Comparison of ENCODE assay signal across 20 cellular contexts in the genomic region with DNA sequence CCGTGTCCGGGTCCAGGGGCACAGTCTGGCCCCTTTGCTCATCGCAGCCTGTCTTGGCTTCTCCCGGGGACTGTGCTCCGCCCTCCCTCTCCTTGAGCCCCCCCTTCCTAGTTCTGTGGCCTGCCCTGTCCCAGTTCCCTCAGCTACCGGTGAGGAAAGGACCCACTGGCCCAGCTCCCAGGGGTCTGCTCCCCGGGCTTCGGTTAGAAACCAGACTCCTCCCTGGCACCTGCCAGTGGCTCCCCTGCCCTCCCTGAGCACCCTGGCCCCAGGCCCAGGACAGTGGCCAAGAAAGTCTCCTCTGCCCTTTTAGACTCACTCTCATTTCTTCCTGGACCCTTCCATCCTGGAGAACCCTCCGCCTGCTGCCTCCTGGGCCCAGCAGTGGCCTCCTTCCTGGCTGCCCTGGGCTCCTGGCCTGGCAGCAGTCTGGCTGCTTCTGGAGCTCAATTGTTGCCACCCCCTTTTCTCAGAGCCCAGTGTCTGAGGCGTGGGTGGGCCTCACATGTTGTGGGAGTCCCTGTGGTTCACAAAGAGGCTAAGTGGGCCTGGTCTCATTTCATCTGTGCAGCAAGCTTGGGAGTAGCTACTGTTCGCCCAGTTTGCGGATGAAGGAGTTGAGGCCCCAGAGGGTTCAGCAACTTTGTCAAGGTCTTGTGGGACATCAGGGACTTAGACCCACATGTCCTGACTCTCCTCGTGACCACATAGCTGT. TPM values are rescaled to one million over a fixed set of nuclear protein-coding genes. Genes with fewer than 3 reads are reported as not detected.
DNase-seq lines count a peak whose midpoint lies in the region; ATAC-seq, FAIRE-seq and TF ChIP-seq lines count a peak whose summit lies in the region.
"Had no signal": no experiment of that assay in that cellular context is flagged by ENCODE, and none has a peak within 500 bp of the region (broad histone marks: within the 10 kb centered on the region; RNA-seq: fewer than 3 reads in every experiment).

No MANE protein-coding gene starts in this region.

- no peaks in the 10 kb centered on the region for H3K27me3 Mint-ChIP-seq in nephron (ENCODE audit: low read depth)
- H3K27me3 Mint-ChIP-seq: naive B cell, T-cell, type B pancreatic cell had no signal

- H3K4me3 ChIP-seq in NT2/D1 (ENCODE audit: insufficient read length, low read depth) (no peak overlapping the region), gastroesophageal sphincter (no peak overlapping the region), thyroid gland (replicated peaks in 1 of 3) (no peak overlapping the region)

- peak overlapping the region; percentile 89 to 98 (median 98) for H3K27ac Mint-ChIP-seq in nephron
- H3K27ac Mint-ChIP-seq: T-cell had no signal

- no peaks in the 10 kb centered on the region for H3K36me3 Mint-ChIP-seq in nephron (ENCODE audit: low read depth)
- H3K36me3 Mint-ChIP-seq: naive B cell had no signal

- intact Hi-C loops in thyroid gland (cut with DNase I): no loop called here

- no peak for TF ChIP-seq POLR2A in gastroesophageal sphincter (IDR thresholded peaks at IDR 0.05)
- no peak for TF ChIP-seq POLR2A in thyroid gland (IDR thresholded peaks at IDR 0.05)

- FAIRE-seq in frontal cortex (lab: Jason Lieb, UNC): no peak
- FAIRE-seq: GM12891, RCC 7860 had no signal

- H3K4me3 Mint-ChIP-seq in nephron: peak overlapping the region; percentile 52 to 58 (median 54)
- H3K4me3 Mint-ChIP-seq: naive B cell, T-cell, type B pancreatic cell had no signal

- H3K4me1 ChIP-seq in NT2/D1 (ENCODE audit: insufficient read depth, insufficient read length): peaks cover 26% of the 10 kb centered on the region
- H3K4me1 ChIP-seq in gastroesophageal sphincter: peaks cover 7 to 99% (median 52%) of the 10 kb centered on the region in 3 donors
- peaks cover 60 to 66% of the 10 kb centered on the region in 2 donors for H3K4me1 ChIP-seq in thyroid gland

- H3K27ac ChIP-seq in gastroesophageal sphincter (peak overlapping the region; percentile 63 to 89 (median 84)), thyroid gland (peak overlapping the region; percentile 18 to 75 (median 62))
- H3K27ac ChIP-seq: WERI-Rb-1 had no signal

- WGBS in gastroesophageal sphincter (ENCODE audit: low coverage in 1 of 2), 2 donors: 30% methylated on average over 8 of the region's 13 CpGs; no CpG with 5 or more reads in 1 of the 2 donors
- WGBS in thyroid gland, 2 donors: 45 to 61% methylated on average over 12 of the region's 13 CpGs

- H3K27me3 ChIP-seq in NT2/D1 (ENCODE audit: insufficient read depth, insufficient read length) (no peaks in the 10 kb centered on the region), gastroesophageal sphincter (no peaks in the 10 kb centered on the region), thyroid gland (no peaks in the 10 kb centered on the region)

- no peaks in the 10 kb centered on the region for H3K9me3 Mint-ChIP-seq in nephron
- H3K9me3 Mint-ChIP-seq: naive B cell, T-cell, type B pancreatic cell had no signal

- ATAC-seq in gastroesophageal sphincter (peak; percentile 35), HG02970 (IDR thresholded peaks at IDR 0.05; ENCODE audit: low FRiP score, unreplicated experiment) (no peak)

- TF ChIP-seq EP300 in gastroesophageal sphincter (IDR thresholded peaks at IDR 0.05): no peak

- H3K9me3 ChIP-seq in NT2/D1 (ENCODE audit: insufficient read depth, low read length) (no peaks in the 10 kb centered on the region), gastroesophageal sphincter (no peaks in the 10 kb centered on the region), thyroid gland (no peaks in the 10 kb centered on the region)

- H3K9ac ChIP-seq in NT2/D1 (ENCODE audit: insufficient read length, low read depth): peak overlapping the region; percentile 59

- TF ChIP-seq CTCF in gastroesophageal sphincter (IDR thresholded peaks at IDR 0.05) (no peak), nephron (IDR thresholded peaks at IDR 0.05; ENCODE audit: unreplicated experiment in 3 of 3) (no peak), thyroid gland (IDR thresholded peaks at IDR 0.05) (no peak)

- no peak for DNase-seq in NT2/D1 (ENCODE audit: low read depth, low spot score)
- DNase-seq in thyroid gland: peak in 1 of 2 donors; percentile 46
- DNase-seq in medulla oblongata (ENCODE audit: extremely low spot score): no peak
- no peak for DNase-seq in COLO829 (ENCODE audit: low spot score)
- no peak for DNase-seq in frontal cortex (ENCODE audit: low spot score in 2 of 2)
- DNase-seq: activated effector memory CD4-positive, alpha-beta T cell treated with Interleukin-2 at 50 U/mL for 16 hours; amygdala; Calu3; naive B cell; NCI-H2107; NCI-H774; stimulated activated CD4-positive, alpha-beta T cell treated with anti-CD3 and anti-CD28 coated beads, Interleukin-2, amount 100 ng/mL, for 48 hours; T-cell; WERI-Rb-1 had no signal

- H3K36me3 ChIP-seq in NT2/D1 (ENCODE audit: insufficient read depth, insufficient read length, low read length): no peaks in the 10 kb centered on the region
- no peaks in the 10 kb centered on the region for H3K36me3 ChIP-seq in gastroesophageal sphincter
- no peaks in the 10 kb centered on the region for H3K36me3 ChIP-seq in thyroid gland
- H3K36me3 ChIP-seq: WERI-Rb-1 had no signal

- peaks cover 87% of the 10 kb centered on the region for H3K4me1 Mint-ChIP-seq in nephron

RNA-seq across cellular contexts. Expression of a gene that starts 12.6 kb away (rescaled TPM):
- total RNA-seq in gastroesophageal sphincter (10 to 100 TPM; 26.4 to 57.2 (median 29.6) TPM), thyroid gland (10 to 100 TPM in 3 of 4 donors, 1 to 10 TPM in 1; 8.6 to 53.3 (median 31.0) TPM), frontal cortex (6.9 TPM)
